10 cellular contexts compared by ENCODE assay signal in the genomic region with DNA sequence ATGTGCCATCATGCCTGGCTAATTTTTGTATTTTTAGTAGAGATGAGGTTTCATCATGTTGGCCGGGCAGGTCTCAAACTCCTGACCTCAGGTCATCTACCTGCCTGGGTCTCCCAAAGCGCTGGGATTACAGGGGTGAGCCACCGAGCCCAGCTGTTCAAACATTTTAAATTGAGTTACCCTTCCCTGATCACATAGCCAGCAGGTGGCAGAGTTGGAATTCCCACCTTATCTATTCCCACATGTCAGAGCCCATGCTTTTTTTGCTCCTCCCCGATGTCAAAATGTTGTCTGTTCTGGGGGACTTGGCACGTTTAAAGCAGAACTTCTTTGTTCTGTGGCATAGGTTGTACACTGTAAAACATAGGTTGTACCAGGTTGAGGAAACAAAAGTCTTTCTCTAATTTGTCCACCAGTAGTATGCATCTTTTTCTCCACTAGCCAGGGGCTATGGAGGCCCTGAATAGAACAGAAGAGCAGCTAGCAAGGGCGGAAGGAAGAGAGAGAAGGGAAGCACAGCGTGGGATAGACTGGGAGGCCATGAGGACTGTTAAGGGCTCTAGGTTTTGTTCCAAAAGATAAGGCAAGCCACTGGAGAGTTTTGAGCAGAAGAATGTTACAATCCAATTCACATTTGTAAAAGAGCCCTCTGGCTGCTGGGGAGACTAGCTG. TPM values are rescaled to one million over a fixed set of nuclear protein-coding genes. Genes with fewer than 3 reads are reported as not detected.
DNase-seq lines count a peak whose midpoint lies in the region; ATAC-seq and TF ChIP-seq lines count a peak whose summit lies in the region.
"Had no signal": no experiment of that assay in that cellular context is flagged by ENCODE, and none has a peak within 500 bp of the region (broad histone marks: within the 10 kb centered on the region; RNA-seq: fewer than 3 reads in every experiment).

No MANE protein-coding gene starts in this region.

- H3K4me3 ChIP-seq in GM23248 (no peak overlapping the region), dorsolateral prefrontal cortex (no peak overlapping the region), right lobe of liver (no peak overlapping the region), SJCRH30 (no peak overlapping the region), spleen (no peak overlapping the region)

- H4K20me1 ChIP-seq in GM23248 (ENCODE audit: insufficient read depth): no peaks in the 10 kb centered on the region

- DNase-seq in GM23248 (peak; percentile 33), NCI-H524 (lab: John Stamatoyannopoulos, UW) (peak; percentile 64 to 78), dorsolateral prefrontal cortex (no peak), right lobe of liver (peak in 2 of 3 donors; percentile 33 to 69), SJCRH30 (no peak), NCI-H2081 treated with DMSO at 0.1 percent for 48 hours (lab: John Stamatoyannopoulos, UW) (no peak), spleen (no peak)
- DNase-seq: activated CD4-positive, alpha-beta T cell treated with anti-CD3 and anti-CD28 coated beads for 1 hour; DND-41 had no signal

- peak; percentile 46 to 62 (median 58) for ATAC-seq in right lobe of liver
- no peak for ATAC-seq in HG02610 (IDR thresholded peaks at IDR 0.05; ENCODE audit: unreplicated experiment)

- H3K36me3 ChIP-seq in GM23248 (ENCODE audit: low read depth) (no peaks in the 10 kb centered on the region), right lobe of liver (no peaks in the 10 kb centered on the region), SJCRH30 (no peaks in the 10 kb centered on the region), spleen (peaks cover 0 to 33% (median 0%) of the 10 kb centered on the region in 6 donors)

- in situ Hi-C loops in GM23248 (cut with MboI): no loop called here

- intact Hi-C loops in dorsolateral prefrontal cortex (cut with DNase I): loop anchor here in 1 of 2 donors (2.0 kb wide), 1 partner anchor 18 kb away; no protein-coding TSS in a partner anchor
- intact Hi-C loops in right lobe of liver (cut with DNase I): loop anchor here (10.0 kb wide), 1 partner anchor 76 kb away; no protein-coding TSS in a partner anchor
- intact Hi-C loops in spleen (cut with DNase I; ENCODE audit: low total_unique reads): no loop called here

- H3K27ac ChIP-seq in GM23248 (no peak overlapping the region), dorsolateral prefrontal cortex (peak overlapping the region in 3 of 59 donors; percentile 69 to 92 (median 91)), right lobe of liver (peak overlapping the region in 1 of 3 donors; percentile 8), SJCRH30 (no peak overlapping the region), spleen (no peak overlapping the region)

- H2AFZ ChIP-seq in GM23248: no peak overlapping the region

- H3K9me3 ChIP-seq in GM23248 (ENCODE audit: low read depth): no peaks in the 10 kb centered on the region
- H3K9me3 ChIP-seq in right lobe of liver: no peaks in the 10 kb centered on the region
- peaks cover 7% of the 10 kb centered on the region for H3K9me3 ChIP-seq in SJCRH30 (replicated peaks)
- peaks cover 0 to 20% (median 12%) of the 10 kb centered on the region in 8 donors for H3K9me3 ChIP-seq in spleen

- H3F3A ChIP-seq in GM23248 (ENCODE audit: insufficient read depth): no peaks in the 10 kb centered on the region

- 42 to 45% methylated on average over 7 of the region's 7 CpGs for WGBS in GM23248 (ENCODE audit: low coverage in 1 of 2, low lambda C conversion rate in 2 of 2, missing lambda C conversion rate in 2 of 2), 2 experiments
- WGBS in right lobe of liver (ENCODE audit: insufficient coverage, low coverage, low lambda C conversion rate, missing lambda C conversion rate): 45% methylated on average over 4 of the region's 7 CpGs
- 54 to 62% (median 59%) methylated on average over 7 of the region's 7 CpGs for WGBS in spleen, 5 donors

- H3K4me2 ChIP-seq in GM23248 (ENCODE audit: unreplicated experiment): no peak overlapping the region

- TF ChIP-seq POLR2A in right lobe of liver (IDR thresholded peaks at IDR 0.05) (no peak), spleen (IDR thresholded peaks at IDR 0.05) (no peak)

- no peaks in the 10 kb centered on the region for H3K79me2 ChIP-seq in GM23248 (ENCODE audit: insufficient read depth)

- no peaks in the 10 kb centered on the region for H3K4me1 ChIP-seq in GM23248 (ENCODE audit: insufficient read depth)
- H3K4me1 ChIP-seq in right lobe of liver: peaks cover 0 to 38% (median 17%) of the 10 kb centered on the region in 4 donors
- H3K4me1 ChIP-seq in SJCRH30: no peaks in the 10 kb centered on the region; the same call in 1 of the 2 replicates
- H3K4me1 ChIP-seq in spleen: no peaks in the 10 kb centered on the region

- no peaks in the 10 kb centered on the region for H3K9me2 ChIP-seq in GM23248 (ENCODE audit: insufficient read depth)

- H3K27me3 ChIP-seq in GM23248 (replicated peaks; ENCODE audit: insufficient read depth) (peaks cover 65% of the 10 kb centered on the region), dorsolateral prefrontal cortex (no peaks in the 10 kb centered on the region), right lobe of liver (no peaks in the 10 kb centered on the region), SJCRH30 (no peaks in the 10 kb centered on the region), spleen (replicated peaks in 1 of 7) (peaks cover 0 to 44% (median 0%) of the 10 kb centered on the region in 7 donors)

- peak in 36 of 56 donors; percentile 9 to 44 (median 30) for TF ChIP-seq CTCF in dorsolateral prefrontal cortex (IDR thresholded peaks at IDR 0.05 in 54 of 56, conservative IDR thresholded peaks at IDR 0.05 in 2 of 56; ENCODE audit: low read depth in 1 of 56, partially characterized antibody in 56 of 56)
- peak; percentile 43 to 67 (median 61) for TF ChIP-seq CTCF in right lobe of liver (IDR thresholded peaks at IDR 0.05)
- no peak for TF ChIP-seq CTCF in spleen (IDR thresholded peaks at IDR 0.05 in 8 of 11, conservative IDR thresholded peaks at IDR 0.05 in 3 of 11)

- no peak overlapping the region for H3K9ac ChIP-seq in GM23248

RNA-seq across cellular contexts. Expression of gene LBP, which starts 7.3 kb away (rescaled TPM):
- not detected in 2 replicates for total RNA-seq in GM23248 (2014; rRNA removed; shearing (Covaris generic))
- polyA plus RNA-seq in GM23248 (2016; fragmentation: Nextera tagmentation; extraction: Ambion mirVana) (not detected in 2 replicates), spleen (under 1 TPM; 0.09 to 0.13 (median 0.11) TPM)
- total RNA-seq in dorsolateral prefrontal cortex (under 1 TPM in 7 of 120 experiments, not detected in 113; 0.23 to 0.64 (median 0.28) TPM), right lobe of liver (1,000 to 10,000 TPM in 3 of 6 experiments, 100 to 1,000 TPM in 3; 380 to 2,142 (median 1,251) TPM), spleen (not detected)
- total RNA-seq in SJCRH30 (2014; rRNA removed; shearing (Covaris generic)): not detected in 2 replicates

RNA-seq across cellular contexts. Expression of gene BPI, which starts 35.0 kb away (rescaled TPM):
- total RNA-seq in GM23248 (2014; rRNA removed; shearing (Covaris generic)): not detected in 2 replicates
- polyA plus RNA-seq in GM23248 (2016; fragmentation: Nextera tagmentation; extraction: Ambion mirVana) (0.10 TPM in 1 of 2 replicates, not detected in the other), spleen (1 to 10 TPM; 1.1 to 4.2 (median 2.3) TPM)
- total RNA-seq in dorsolateral prefrontal cortex (1 to 10 TPM in 4 of 120 experiments, under 1 TPM in 11, not detected in 105; 0.23 to 1.5 (median 0.42) TPM), right lobe of liver (1 to 10 TPM in 1 of 6 experiments, under 1 TPM in 3, not detected in 2; 0.26 to 1.3 (median 0.60) TPM), spleen (10 to 100 TPM in 3 of 7 donors, 1 to 10 TPM in 4; 3.1 to 49.4 (median 6.1) TPM)
- total RNA-seq in SJCRH30 (2014; rRNA removed; shearing (Covaris generic)): 0.06 TPM in 1 of 2 replicates, not detected in the other

Comparison
In these comparisons a context has a peak if more than half of its experiments do, and no peak if none do; other contexts are left out.
1. DNase-seq: peak in GM23248 (single experiment), NCI-H524 (2 of 2) and right lobe of liver (2 of 3); none in dorsolateral prefrontal cortex (0 of 10), SJCRH30 (0 of 2), NCI-H2081 treated with DMSO at 0.1 percent for 48 hours (single experiment) and spleen (single experiment).
2. CTCF ChIP-seq: peak in dorsolateral prefrontal cortex (36 of 56) and right lobe of liver (4 of 4); none in spleen (0 of 11).
3. RNA of gene LBP, which starts 7.3 kb away (total RNA-seq): 380 to 2,142 TPM in right lobe of liver; not detected in GM23248, 0.23 to 0.64 TPM in dorsolateral prefrontal cortex, not detected in SJCRH30 and not detected in spleen; every median in the first group is over 100 times any median in the second.